Comparison of ENCODE assay signal across 13 cellular contexts in genomic region chr1:9250336-9250585, GRCh38. TPM values are rescaled to one million over a fixed set of nuclear protein-coding genes. Genes with fewer than 3 reads are reported as not detected.
DNase-seq lines count a peak whose midpoint lies in the region; ATAC-seq and TF ChIP-seq lines count a peak whose summit lies in the region.
"Had no signal": no experiment of that assay in that cellular context is flagged by ENCODE, and none has a peak within 500 bp of the region (broad histone marks: within the 10 kb centered on the region; RNA-seq: fewer than 3 reads in every experiment).

No MANE protein-coding gene starts in this region.

- POLR2A ChIA-PET in WTC11 (lab: Charles Lee): interaction anchor here (0.5 to 0.7 kb wide), 2 partner anchors 109 to 149 kb away, joined by 3 to 4 read pairs; no protein-coding TSS in a partner anchor

- WGBS in esophagus muscularis mucosa: 74% methylated on average over 4 of the region's 4 CpGs
- 76 to 80% methylated on average over 4 of the region's 4 CpGs for WGBS in thyroid gland, 2 donors

- H3K4me1 ChIP-seq in esophagus muscularis mucosa (peaks cover 43 to 84% (median 64%) of the 10 kb centered on the region in 4 donors), thyroid gland (peaks cover 23 to 24% of the 10 kb centered on the region in 2 donors)

- no peak for TF ChIP-seq RAD21 in neural cell (conservative IDR thresholded peaks at IDR 0.05)

- no peak for TF ChIP-seq EP300 in esophagus muscularis mucosa (IDR thresholded peaks at IDR 0.05)
- no peak for TF ChIP-seq EP300 in neural cell (conservative IDR thresholded peaks at IDR 0.05; ENCODE audit: poor library complexity, severe bottlenecking)

- no peak overlapping the region for H3K27ac Mint-ChIP-seq in WTC11

- no peak overlapping the region for H3K4me3 Mint-ChIP-seq in WTC11

- ATAC-seq in WTC11: no peak
- no peak for ATAC-seq in HG03460 (IDR thresholded peaks at IDR 0.05; ENCODE audit: unreplicated experiment)

- peaks cover 42% of the 10 kb centered on the region for H3K4me1 Mint-ChIP-seq in WTC11

- no peaks in the 10 kb centered on the region for H3K27me3 ChIP-seq in esophagus muscularis mucosa
- no peaks in the 10 kb centered on the region for H3K27me3 ChIP-seq in neural cell (ENCODE audit: insufficient read depth, low read depth, low read length)
- H3K27me3 ChIP-seq in thyroid gland: no peaks in the 10 kb centered on the region

- H3K4me3 ChIP-seq in esophagus muscularis mucosa (no peak overlapping the region), neural cell (ENCODE audit: low read length) (no peak overlapping the region), thyroid gland (replicated peaks in 1 of 3) (no peak overlapping the region)
- H3K4me3 ChIP-seq: smooth muscle cell had no signal

- H3K9me3 ChIP-seq in esophagus muscularis mucosa (no peaks in the 10 kb centered on the region), neural cell (ENCODE audit: low read length) (no peaks in the 10 kb centered on the region), thyroid gland (no peaks in the 10 kb centered on the region)

- H3F3A ChIP-seq in neural cell (ENCODE audit: insufficient read depth, low read length, poor library complexity, severe bottlenecking): peaks cover 4% of the 10 kb centered on the region

- H3K9me2 ChIP-seq in neural cell (ENCODE audit: insufficient read depth, low read length): no peaks in the 10 kb centered on the region

- DNase-seq in WTC11 (ENCODE audit: low spot score) (no peak), esophagus muscularis mucosa (ENCODE audit: extremely low spot score) (no peak), thyroid gland (no peak), NCI-H187 (lab: John Stamatoyannopoulos, UW) (no peak), NCI-H128 (lab: John Stamatoyannopoulos, UW; ENCODE audit: unreplicated experiment) (no peak)
- DNase-seq: activated naive CD4-positive, alpha-beta T cell; DMS79; KG1; NCI-H146; NCI-H524 had no signal

- CTCF ChIA-PET in WTC11 (lab: Charles Lee): interaction anchor here (0.6 to 10.2 kb wide), 34 partner anchors 10 to 366 kb away, joined by 3 to 154 read pairs (median 6); partner anchors contain the start of gene H6PD

- no peaks in the 10 kb centered on the region for H4K20me1 ChIP-seq in neural cell (ENCODE audit: insufficient read depth)

- H3K36me3 Mint-ChIP-seq in WTC11: no peaks in the 10 kb centered on the region

- H2AFZ ChIP-seq in neural cell (ENCODE audit: low read depth, low read length): no peak overlapping the region

- no peak for TF ChIP-seq POLR2A in esophagus muscularis mucosa (IDR thresholded peaks at IDR 0.05; ENCODE audit: low read depth)
- no peak for TF ChIP-seq POLR2A in thyroid gland (IDR thresholded peaks at IDR 0.05)

- H3K36me3 ChIP-seq in esophagus muscularis mucosa (peaks cover 0 to 55% (median 33%) of the 10 kb centered on the region in 4 donors), neural cell (ENCODE audit: insufficient read depth, low read length) (no peaks in the 10 kb centered on the region), thyroid gland (peaks cover 2 to 10% of the 10 kb centered on the region in 2 donors)

- H3K4me2 ChIP-seq in neural cell (ENCODE audit: low read length): no peak overlapping the region
- H3K4me2 ChIP-seq: smooth muscle cell had no signal

- H3K27ac ChIP-seq in esophagus muscularis mucosa (replicated peaks in 1 of 4) (peak overlapping the region; percentile 65 to 75 (median 70)), neural cell (ENCODE audit: low read length) (no peak overlapping the region), thyroid gland (peak overlapping the region; percentile 68 to 83 (median 79))

- intact Hi-C loops in esophagus muscularis mucosa (cut with DNase I): loop anchor here (5.0 kb wide), 1 partner anchor 68 kb away; no protein-coding TSS in a partner anchor
- intact Hi-C loops in thyroid gland (cut with DNase I): no loop called here

- peak overlapping the region; percentile 31 for H3K9ac ChIP-seq in neural cell (ENCODE audit: low read length)

- no peaks in the 10 kb centered on the region for H3K9me3 Mint-ChIP-seq in WTC11

- no peaks in the 10 kb centered on the region for H3K27me3 Mint-ChIP-seq in WTC11 (ENCODE audit: low read depth)

- TF ChIP-seq CTCF in WTC11 (IDR thresholded peaks at IDR 0.05) (no peak), esophagus muscularis mucosa (IDR thresholded peaks at IDR 0.05) (no peak), neural cell (IDR thresholded peaks at IDR 0.05; ENCODE audit: poor library complexity, severe bottlenecking) (no peak), thyroid gland (IDR thresholded peaks at IDR 0.05) (no peak)

- no peaks in the 10 kb centered on the region for H3K79me2 ChIP-seq in neural cell (replicated peaks; ENCODE audit: insufficient read depth, low read length)

TF ChIP-seq in WTC11, 78 proteins besides CTCF, POLR2A, EP300 and RAD21 (continues in another document):
- TF ChIP-seq ZNF671 (CRISPR knock-in tag; IDR thresholded peaks at IDR 0.05) (no peak), TEAD4 (CRISPR knock-in tag; IDR thresholded peaks at IDR 0.05) (no peak), ZNF396 (CRISPR knock-in tag; IDR thresholded peaks at IDR 0.05; ENCODE audit: borderline replicate concordance) (no peak), PRDM15 (CRISPR knock-in tag; IDR thresholded peaks at IDR 0.05) (no peak), NFE2L1 (CRISPR knock-in tag; IDR thresholded peaks at IDR 0.05) (no peak), ZNF317 (CRISPR knock-in tag; IDR thresholded peaks at IDR 0.05; ENCODE audit: borderline replicate concordance, low read depth) (no peak)

TF ChIP-seq in neural cell, 6 proteins besides CTCF, POLR2A, EP300 and RAD21:
- TF ChIP-seq POLR2AphosphoS5 (IDR thresholded peaks at IDR 0.05) (no peak), EZH2 (IDR thresholded peaks at IDR 0.05; ENCODE audit: borderline replicate concordance, insufficient read depth, low read length, poor library complexity, severe bottlenecking) (no peak), SMC3 (conservative IDR thresholded peaks at IDR 0.05; ENCODE audit: poor library complexity) (no peak), MXI1 (conservative IDR thresholded peaks at IDR 0.05; ENCODE audit: poor library complexity, severe bottlenecking) (no peak), REST (IDR thresholded peaks at IDR 0.05; ENCODE audit: borderline replicate concordance) (no peak)

RNA-seq across cellular contexts. Expression of gene H6PD, which starts 15.7 kb away (rescaled TPM):
- total RNA-seq in WTC11 (2021): 7.4 to 7.9 TPM (median 7.8 TPM) in 3 replicates
- total RNA-seq in esophagus muscularis mucosa: 10 to 100 TPM; 31.1 to 54.4 (median 38.4) TPM
- 4.6 and 6.6 TPM in 2 replicates for polyA plus RNA-seq in neural cell
- 10.2 and 11.2 TPM in 2 replicates for polyA minus RNA-seq in neural cell
- 10 to 100 TPM; 36.3 to 64.2 (median 43.6) TPM for total RNA-seq in thyroid gland

RNA-seq across cellular contexts. Expression of gene SPSB1, which starts 42.4 kb away (rescaled TPM):
- total RNA-seq in WTC11 (2021): 4.3 to 5.5 TPM (median 4.6 TPM) in 3 replicates
- total RNA-seq in esophagus muscularis mucosa: 100 to 1,000 TPM in 2 of 4 donors, 10 to 100 TPM in 2; 61.0 to 104 (median 97.4) TPM
- 1.4 TPM in 2 replicates for polyA plus RNA-seq in neural cell
- 1.5 and 2.4 TPM in 2 replicates for polyA minus RNA-seq in neural cell
- total RNA-seq in thyroid gland: 10 to 100 TPM; 30.5 to 65.0 (median 36.2) TPM
